ENCODE assay signal across 8 cellular contexts in the genomic region with DNA sequence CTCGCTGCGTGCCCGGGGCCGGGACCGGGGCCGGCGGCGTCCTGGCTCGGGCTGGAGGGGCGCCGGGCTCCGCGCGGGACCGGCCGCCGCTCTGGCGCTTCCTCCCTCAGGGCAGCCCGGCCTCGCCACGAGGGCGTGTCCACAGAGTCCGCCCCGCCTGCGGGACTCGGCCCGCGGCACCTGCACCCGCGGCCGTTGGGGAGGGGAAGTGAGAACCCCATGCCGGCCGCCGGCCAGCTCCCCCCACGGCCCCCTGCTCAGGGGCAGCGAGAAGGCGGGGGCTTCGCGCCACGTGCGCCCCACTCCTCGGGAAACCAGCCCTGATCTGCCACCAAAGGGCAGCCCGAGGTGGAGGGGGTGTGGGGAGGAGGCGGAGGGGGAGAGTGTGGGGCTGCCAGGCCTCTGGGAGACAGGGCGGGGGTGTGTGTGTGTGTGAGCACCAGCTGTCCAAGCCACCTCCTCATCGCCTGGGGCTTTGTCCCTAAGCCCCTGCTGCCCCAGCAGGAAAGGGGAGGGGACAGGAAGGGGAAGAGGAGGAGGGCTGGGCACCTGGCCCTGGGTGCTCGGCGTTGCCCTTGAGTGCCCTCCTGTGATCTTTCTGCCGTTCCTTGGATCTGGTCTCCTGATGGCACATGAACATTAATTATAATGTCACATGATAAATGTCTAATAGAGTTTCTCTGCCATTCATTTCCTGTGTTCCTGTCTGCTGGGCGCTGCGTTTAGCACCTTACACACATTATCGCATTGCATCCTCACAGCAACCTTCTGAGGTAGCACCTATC. TPM values are rescaled to one million over a fixed set of nuclear protein-coding genes. Genes with fewer than 3 reads are reported as not detected.
DNase-seq lines count a peak whose midpoint lies in the region; ATAC-seq and TF ChIP-seq lines count a peak whose summit lies in the region.

A gene with protein sequence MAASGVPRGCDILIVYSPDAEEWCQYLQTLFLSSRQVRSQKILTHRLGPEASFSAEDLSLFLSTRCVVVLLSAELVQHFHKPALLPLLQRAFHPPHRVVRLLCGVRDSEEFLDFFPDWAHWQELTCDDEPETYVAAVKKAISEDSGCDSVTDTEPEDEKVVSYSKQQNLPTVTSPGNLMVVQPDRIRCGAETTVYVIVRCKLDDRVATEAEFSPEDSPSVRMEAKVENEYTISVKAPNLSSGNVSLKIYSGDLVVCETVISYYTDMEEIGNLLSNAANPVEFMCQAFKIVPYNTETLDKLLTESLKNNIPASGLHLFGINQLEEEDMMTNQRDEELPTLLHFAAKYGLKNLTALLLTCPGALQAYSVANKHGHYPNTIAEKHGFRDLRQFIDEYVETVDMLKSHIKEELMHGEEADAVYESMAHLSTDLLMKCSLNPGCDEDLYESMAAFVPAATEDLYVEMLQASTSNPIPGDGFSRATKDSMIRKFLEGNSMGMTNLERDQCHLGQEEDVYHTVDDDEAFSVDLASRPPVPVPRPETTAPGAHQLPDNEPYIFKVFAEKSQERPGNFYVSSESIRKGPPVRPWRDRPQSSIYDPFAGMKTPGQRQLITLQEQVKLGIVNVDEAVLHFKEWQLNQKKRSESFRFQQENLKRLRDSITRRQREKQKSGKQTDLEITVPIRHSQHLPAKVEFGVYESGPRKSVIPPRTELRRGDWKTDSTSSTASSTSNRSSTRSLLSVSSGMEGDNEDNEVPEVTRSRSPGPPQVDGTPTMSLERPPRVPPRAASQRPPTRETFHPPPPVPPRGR (minus strand): TSS at position 93 of the 785 bp plus-strand sequence. CDS start 120 bp downstream, outside the sequence.

- H3K36me3 ChIP-seq in heart left ventricle (no peaks in the 10 kb centered on the region), psoas muscle (ENCODE audit: insufficient read depth in 1 of 2, low read depth in 1 of 2) (no peaks in the 10 kb centered on the region)

- peaks cover 0 to 33% (median 5%) of the 10 kb centered on the region in 12 donors for H3K4me1 ChIP-seq in heart left ventricle
- H3K4me1 ChIP-seq in psoas muscle: peaks cover 6% of the 10 kb centered on the region

- H3K9me3 Mint-ChIP-seq in CD14-positive monocyte: peaks cover 0 to 2% (median 0%) of the 10 kb centered on the region in 7 donors
- H3K9me3 Mint-ChIP-seq in activated T-helper 17 cell treated with anti-CD3 and anti-CD28 coated beads, Interleukin-2, amount 50 U/mL, for 72 hours: no peaks in the 10 kb centered on the region

- peak within 1 kb of the TSS; percentile 99 to 100 for H3K4me3 Mint-ChIP-seq in CD14-positive monocyte
- peak within 1 kb of the TSS; percentile 91 for H3K4me3 Mint-ChIP-seq in activated T-helper 17 cell treated with anti-CD3 and anti-CD28 coated beads, Interleukin-2, amount 50 U/mL, for 72 hours

- peak within 1 kb of the TSS; percentile 37 to 75 (median 58) for H3K4me3 ChIP-seq in heart left ventricle
- H3K4me3 ChIP-seq in psoas muscle: peak within 1 kb of the TSS; percentile 75

- DNase-seq in CD14-positive monocyte (ENCODE audit: low spot score) (peak; percentile 74), NOMO-1 treated with dmso at 0.1 percent for 144 hours (lab: John Stamatoyannopoulos, UW; ENCODE audit: unreplicated experiment) (peak; percentile 43), heart left ventricle (peak; percentile 53 to 87 (median 64)), psoas muscle (peak; percentile 54 to 70), NCI-H446 treated with DMSO at 0.1 percent for 48 hours (lab: John Stamatoyannopoulos, UW) (no peak)

- peaks cover 16% of the 10 kb centered on the region in 2 donors for H3K36me3 Mint-ChIP-seq in CD14-positive monocyte
- no peaks in the 10 kb centered on the region for H3K36me3 Mint-ChIP-seq in activated T-helper 17 cell treated with anti-CD3 and anti-CD28 coated beads, Interleukin-2, amount 50 U/mL, for 72 hours (ENCODE audit: low read depth)

- H3K9me3 ChIP-seq in heart left ventricle (no peaks in the 10 kb centered on the region), psoas muscle (no peaks in the 10 kb centered on the region)

- peak in 1 of 2 donors; percentile 24 for TF ChIP-seq POLR2A in heart left ventricle (IDR thresholded peaks at IDR 0.05)

- intact Hi-C loops in CD14-positive monocyte (cut with micrococcal nuclease): no loop called here
- intact Hi-C loops in heart left ventricle (cut with DNase I): loop anchor here in 1 of 10 donors (10.0 kb wide), 1 partner anchor 76 kb away; no protein-coding TSS in a partner anchor
- intact Hi-C loops in psoas muscle (cut with DNase I): no loop called here

- TF ChIP-seq CTCF in CD14-positive monocyte (IDR thresholded peaks at IDR 0.05): no peak
- no peak for TF ChIP-seq CTCF in heart left ventricle (IDR thresholded peaks at IDR 0.05)
- TF ChIP-seq CTCF in psoas muscle (IDR thresholded peaks at IDR 0.05): no peak

- 3 to 15% (median 3%) methylated on average over 7 to 52 of the region's 52 CpGs for WGBS in heart left ventricle, 4 donors
- 2 to 4% (median 3%) methylated on average over 17 to 52 of the region's 52 CpGs for WGBS in psoas muscle, 3 donors

- H3K27me3 Mint-ChIP-seq in CD14-positive monocyte (ENCODE audit: low read depth in 3 of 3): peaks cover 0 to 3% (median 0%) of the 10 kb centered on the region in 3 donors
- H3K27me3 Mint-ChIP-seq in activated T-helper 17 cell treated with anti-CD3 and anti-CD28 coated beads, Interleukin-2, amount 50 U/mL, for 72 hours: no peaks in the 10 kb centered on the region

- H3K27me3 ChIP-seq in heart left ventricle (peaks cover 0 to 9% (median 0%) of the 10 kb centered on the region in 9 donors), psoas muscle (ENCODE audit: insufficient read depth in 3 of 3, low read length in 2 of 3) (no peaks in the 10 kb centered on the region)

- peaks cover 45% of the 10 kb centered on the region for H3K4me1 Mint-ChIP-seq in CD14-positive monocyte
- peaks cover 6% of the 10 kb centered on the region for H3K4me1 Mint-ChIP-seq in activated T-helper 17 cell treated with anti-CD3 and anti-CD28 coated beads, Interleukin-2, amount 50 U/mL, for 72 hours

- ATAC-seq in GM19351 (IDR thresholded peaks at IDR 0.05; ENCODE audit: unreplicated experiment) (peak; percentile 65), HG03520 (IDR thresholded peaks at IDR 0.05; ENCODE audit: unreplicated experiment) (peak; percentile 57), heart left ventricle (peak in 3 of 4 donors; percentile 71 to 90 (median 90)), psoas muscle (peak; percentile 68 to 80 (median 78))
- ATAC-seq in activated T-helper 17 cell treated with anti-CD3 and anti-CD28 coated beads, Interleukin-2, amount 50 U/mL, for 72 hours (replicated peaks): peak; percentile 90

- H3K27ac Mint-ChIP-seq in CD14-positive monocyte: peak within 1 kb of the TSS; percentile 97 to 100 (median 98)
- H3K27ac Mint-ChIP-seq in activated T-helper 17 cell treated with anti-CD3 and anti-CD28 coated beads, Interleukin-2, amount 50 U/mL, for 72 hours: peak within 1 kb of the TSS; percentile 78

- H3K27ac ChIP-seq in heart left ventricle (peak within 1 kb of the TSS in 8 of 12 donors; percentile 1 to 89 (median 38)), psoas muscle (no peak within 1 kb of the TSS)

RNA-seq across cellular contexts. Expression of the gene that starts here (rescaled TPM):
- 100 to 1,000 TPM in 1 of 2 donors, 10 to 100 TPM in 1; 95.5 to 157 TPM for polyA plus RNA-seq in CD14-positive monocyte
- 1 to 10 TPM; 4.3 to 6.6 TPM for total RNA-seq in activated T-helper 17 cell treated with anti-CD3 and anti-CD28 coated beads, Interleukin-2, amount 50 U/mL, for 72 hours
- 10 to 100 TPM in 2 of 9 donors, 1 to 10 TPM in 7; 1.4 to 37.9 (median 6.1) TPM for total RNA-seq in heart left ventricle
- polyA plus RNA-seq in heart left ventricle: 1 to 10 TPM; 1.3 to 1.8 TPM
- total RNA-seq in psoas muscle: 1 to 10 TPM; 1.4 to 3.5 (median 2.6) TPM
- 1 to 10 TPM in 1 of 3 donors, under 1 TPM in 2; 0.17 to 8.6 (median 0.43) TPM for polyA plus RNA-seq in psoas muscle

Comparison
In these comparisons a context has a peak if more than half of its experiments do, and no peak if none do; other contexts are left out.
1. RNA of the gene that starts here (polyA plus RNA-seq): 95.5 to 157 TPM in CD14-positive monocyte; 1.3 to 1.8 TPM in heart left ventricle and 0.17 to 8.6 TPM in psoas muscle; every median in the first group is over 10 times any median in the second.
2. Peak in every context shown above with its lines, with median percentiles within 50 percentile points of each other: ATAC-seq.